9 cellular contexts compared by ENCODE assay signal in the genomic region with DNA sequence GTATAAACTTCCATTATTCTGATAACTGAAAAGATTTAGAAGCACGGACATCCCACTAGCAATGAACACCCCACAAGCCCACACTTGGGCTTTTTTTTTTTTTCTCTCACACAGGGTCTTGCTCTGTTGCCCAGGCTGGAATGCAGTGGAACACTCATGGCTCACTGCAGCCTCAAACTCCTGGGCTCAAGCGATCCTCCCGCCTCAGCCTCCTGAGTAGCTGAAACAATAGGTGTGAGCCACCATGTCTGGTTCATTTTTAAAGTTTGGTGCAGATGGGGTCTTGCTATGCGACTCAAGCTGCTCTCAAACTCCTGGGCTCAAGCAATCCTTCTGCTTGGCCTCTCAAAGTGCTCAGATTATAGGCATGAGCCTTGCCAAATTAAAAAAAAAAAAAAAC. TPM values are rescaled to one million over a fixed set of nuclear protein-coding genes. Genes with fewer than 3 reads are reported as not detected.
"Had no signal": no experiment of that assay in that cellular context is flagged by ENCODE, and none has a peak within 500 bp of the region (broad histone marks: within the 10 kb centered on the region; RNA-seq: fewer than 3 reads in every experiment).

No MANE protein-coding gene starts in this region.

- H3K27me3 Mint-ChIP-seq: IgD-negative memory B cell had no signal

- H3K9me3 Mint-ChIP-seq: GM23338, H9, IgD-negative memory B cell had no signal

- ATAC-seq: GM23338 had no signal

- H3K27ac Mint-ChIP-seq: GM23338, H9, IgD-negative memory B cell had no signal

- H2AFZ ChIP-seq: GM23338 had no signal

- H3K4me1 Mint-ChIP-seq: GM23338, IgD-negative memory B cell had no signal

- DNase-seq: H9, HCEC 1CT, KG1 had no signal

- H3K4me2 ChIP-seq: GM23338 had no signal

- H3K36me3 Mint-ChIP-seq: IgD-negative memory B cell had no signal

- H3K4me3 ChIP-seq: GM23338 had no signal

- FAIRE-seq: H1, H54, HTR-8/SVneo had no signal

- H3K4me3 Mint-ChIP-seq: GM23338, H9, IgD-negative memory B cell had no signal

RNA-seq across cellular contexts. Expression of a gene that starts 3.1 kb away (rescaled TPM):
- total RNA-seq: HT-29 had no signal
